8 cellular contexts compared by ENCODE assay signal in the genomic region with DNA sequence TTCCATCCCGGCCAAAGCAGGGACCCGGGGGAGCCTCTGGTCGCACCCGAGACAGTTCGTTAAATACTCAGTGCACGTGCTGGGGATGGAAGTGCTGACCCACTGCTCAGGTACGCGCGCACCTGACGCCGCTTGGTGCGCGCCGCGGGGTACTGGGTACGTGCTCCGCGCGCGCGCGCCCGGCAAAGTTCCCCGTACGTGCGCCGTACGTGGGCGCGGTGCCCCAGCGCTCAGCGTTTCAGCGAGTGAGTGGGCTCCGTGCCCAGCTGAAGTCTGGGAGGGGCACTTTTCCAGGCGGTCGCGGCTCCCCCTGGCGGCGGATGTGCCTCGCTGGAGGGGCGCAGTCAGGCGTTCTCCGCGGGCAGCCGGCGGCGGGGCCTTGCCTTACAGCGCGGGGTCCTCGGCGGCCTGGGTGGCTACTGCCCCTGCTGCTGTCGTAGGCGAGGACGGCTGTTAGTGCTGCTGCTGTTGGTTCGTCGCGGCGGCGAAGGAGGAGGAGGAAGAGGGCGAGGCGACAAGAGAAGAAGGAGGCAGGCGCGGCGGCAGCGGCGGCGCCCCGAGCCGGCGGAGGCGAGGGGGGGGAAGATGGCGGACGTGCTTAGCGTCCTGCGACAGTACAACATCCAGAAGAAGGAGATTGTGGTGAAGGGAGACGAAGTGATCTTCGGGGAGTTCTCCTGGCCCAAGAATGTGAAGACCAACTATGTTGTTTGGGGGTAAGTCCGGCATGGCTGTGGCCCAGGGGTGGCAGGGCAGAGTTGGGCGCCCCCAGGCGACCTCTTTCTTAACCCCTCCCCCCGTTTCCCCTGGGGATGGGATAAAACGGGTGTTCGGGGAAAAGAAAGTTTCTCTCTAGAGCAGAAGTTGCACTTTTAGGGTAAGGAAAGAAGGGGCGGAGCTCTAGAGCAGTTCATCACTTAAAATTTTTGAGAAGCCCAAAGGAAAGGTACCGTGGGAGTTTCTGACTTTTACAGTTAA. TPM values are rescaled to one million over a fixed set of nuclear protein-coding genes. Genes with fewer than 3 reads are reported as not detected.
DNase-seq lines count a peak whose midpoint lies in the region; ATAC-seq and TF ChIP-seq lines count a peak whose summit lies in the region.

Gene CDC73, plus strand, starts transcription at position 416 of the 978 bp plus-strand sequence. Its CDS starts 170 bp downstream, at position 586.

- no peaks in the 10 kb centered on the region for H3K9me3 Mint-ChIP-seq in IgD-negative memory B cell

- H3K4me3 Mint-ChIP-seq in IgD-negative memory B cell, result peak within 1 kb of the TSS; percentile 89 to 100 (median 98)

- H3K9ac ChIP-seq in mucosa of rectum (ENCODE audit: low read depth in 1 of 2, low read length in 2 of 2), result peak within 1 kb of the TSS; percentile 76 to 99

- peaks cover 2% of the 10 kb centered on the region for H3K36me3 Mint-ChIP-seq in IgD-negative memory B cell

- peaks cover 2 to 7% of the 10 kb centered on the region in 2 donors for H3K4me1 ChIP-seq in mucosa of rectum (ENCODE audit: control insufficient read depth in 2 of 2, insufficient read depth in 2 of 2, low read length in 2 of 2)

- no peaks in the 10 kb centered on the region for H3K27me3 Mint-ChIP-seq in IgD-negative memory B cell

- H3K36me3 ChIP-seq in mucosa of rectum (ENCODE audit: control insufficient read depth in 2 of 2, insufficient read depth in 2 of 2, low read length in 2 of 2), result peaks cover 7% of the 10 kb centered on the region in 2 donors

- H3K4me3 ChIP-seq in epithelial cell of esophagus (ENCODE audit: low read length), result peak within 1 kb of the TSS; percentile 99
- H3K4me3 ChIP-seq in mucosa of rectum (ENCODE audit: low read length in 2 of 2), result peak within 1 kb of the TSS; percentile 88 to 97

- DNase-seq in DMS153 treated with DMSO at 0.1 percent for 48 hours (lab: John Stamatoyannopoulos, UW; ENCODE audit: unreplicated experiment) (peak; percentile 96), OCI-M1 (lab: John Stamatoyannopoulos, UW) (peak; percentile 98), activated T-cell treated with anti-CD3 and anti-CD28 coated beads for 24 hours (ENCODE audit: low read depth) (peak; percentile 99), epithelial cell of esophagus (ENCODE audit: low read depth) (peak; percentile 97)
- DNase-seq in stimulated activated CD8-positive, alpha-beta memory T cell treated with anti-CD3 and anti-CD28 coated beads, Interleukin-4, amount 100 ng/mL, for 48 hours, result peak; percentile 100

- peak within 1 kb of the TSS; percentile 89 to 93 for H3K27ac ChIP-seq in mucosa of rectum (ENCODE audit: low read depth in 2 of 2, low read length in 2 of 2)

- peaks cover 20 to 40% (median 26%) of the 10 kb centered on the region in 3 donors for H3K4me1 Mint-ChIP-seq in IgD-negative memory B cell

- TF ChIP-seq CTCF in epithelial cell of esophagus (IDR thresholded peaks at IDR 0.05; ENCODE audit: insufficient read depth, low read depth, low read length, missing control alignments), result peak; percentile 63

- no peaks in the 10 kb centered on the region for H3K9me3 ChIP-seq in mucosa of rectum (ENCODE audit: control insufficient read depth in 2 of 2, low read length in 2 of 2)

- peak; percentile 90 for ATAC-seq in GM21529 (IDR thresholded peaks at IDR 0.05; ENCODE audit: unreplicated experiment)

- no peaks in the 10 kb centered on the region for H3K27me3 ChIP-seq in mucosa of rectum (ENCODE audit: control insufficient read depth in 2 of 2, insufficient read depth in 2 of 2, low read length in 2 of 2)

- H3K27ac Mint-ChIP-seq in IgD-negative memory B cell, result peak within 1 kb of the TSS; percentile 78 to 100 (median 99)

RNA-seq across cellular contexts. Expression of gene CDC73, which starts in this region (rescaled TPM):
- 37.7 TPM for polyA plus RNA-seq in IgD-negative memory B cell

Comparison
In these comparisons a context has a peak if more than half of its experiments do, and no peak if none do; other contexts are left out.
1. Peak in every context shown above with its lines: DNase-seq, ATAC-seq, H3K4me3 ChIP-seq and H3K27ac ChIP-seq.